8 cellular contexts compared by ENCODE assay signal in genomic region chr9:128127990-128128835, GRCh38. TPM values are rescaled to one million over a fixed set of nuclear protein-coding genes. Genes with fewer than 3 reads are reported as not detected.
DNase-seq lines count a peak whose midpoint lies in the region; ATAC-seq, FAIRE-seq and TF ChIP-seq lines count a peak whose summit lies in the region.

No MANE protein-coding gene starts in this region.

- H3K4me1 Mint-ChIP-seq in endodermal cell: peaks cover 13% of the 10 kb centered on the region

- H3K4me1 ChIP-seq in endodermal cell (ENCODE audit: control insufficient read depth, insufficient read depth, low read length) (no peaks in the 10 kb centered on the region), mesodermal cell (ENCODE audit: control insufficient read depth, insufficient read depth, low read length, poor library complexity, severe bottlenecking) (no peaks in the 10 kb centered on the region)

- peak; percentile 66 for ATAC-seq in GM21381 (IDR thresholded peaks at IDR 0.05; ENCODE audit: unreplicated experiment)

- TF ChIP-seq CTCF in endodermal cell (conservative IDR thresholded peaks at IDR 0.05): no peak

- H3K27ac ChIP-seq in endodermal cell (ENCODE audit: low read depth, low read length) (peak overlapping the region; percentile 90), mesodermal cell (ENCODE audit: low read depth, low read length, severe bottlenecking) (peak overlapping the region; percentile 77)

- DNase-seq in COLO668 (lab: John Stamatoyannopoulos, UW; ENCODE audit: unreplicated experiment): peak; percentile 89
- DNase-seq in HTR-8/SVneo (ENCODE audit: insufficient read length, low spot score): peak; percentile 64
- DNase-seq in NOMO-1 treated with dmso at 0.1 percent for 144 hours (lab: John Stamatoyannopoulos, UW; ENCODE audit: unreplicated experiment): peak; percentile 79
- peak; percentile 65 for DNase-seq in activated CD8-positive, alpha-beta memory T cell treated with anti-CD3 and anti-CD28 coated beads, Interleukin-2, amount 50 U/mL, for 1 hour (ENCODE audit: extremely low read depth)
- peak; percentile 94 for DNase-seq in endodermal cell
- peak; percentile 71 for DNase-seq in stimulated activated CD8-positive, alpha-beta memory T cell treated with anti-CD3 and anti-CD28 coated beads, Interleukin-15, amount 100 ng/mL, for 1 hour (ENCODE audit: low read depth)

- peak overlapping the region; percentile 91 for H3K4me3 Mint-ChIP-seq in endodermal cell

- no peak for FAIRE-seq in HTR-8/SVneo (lab: Jason Lieb, UNC)

- H3K9ac ChIP-seq in endodermal cell (ENCODE audit: extremely low read depth, low read length, poor library complexity, severe bottlenecking): peak overlapping the region; percentile 89

- 1 to 2% methylated on average over 38 to 81 of the region's 82 CpGs for WGBS in endodermal cell (ENCODE audit: insufficient coverage in 1 of 2, insufficient read length in 1 of 2), 2 experiments
- 1% methylated on average over 49 to 58 of the region's 82 CpGs for WGBS in mesodermal cell (ENCODE audit: insufficient coverage in 2 of 2), 2 experiments

- H3K9me3 ChIP-seq in endodermal cell (ENCODE audit: control insufficient read depth, low read length): peaks cover under 1% of the 10 kb centered on the region
- H3K9me3 ChIP-seq in mesodermal cell (ENCODE audit: control insufficient read depth, low read length): peaks cover 6% of the 10 kb centered on the region

- H3K9me3 Mint-ChIP-seq in endodermal cell: peaks cover 14% of the 10 kb centered on the region

- peaks cover 4% of the 10 kb centered on the region for H3K27me3 ChIP-seq in endodermal cell (ENCODE audit: control insufficient read depth, insufficient read depth, low read length, poor library complexity, severe bottlenecking)

- H3K27ac Mint-ChIP-seq in endodermal cell: peak overlapping the region; percentile 99

- peaks cover 17% of the 10 kb centered on the region for H3K36me3 Mint-ChIP-seq in endodermal cell (ENCODE audit: low read depth)

- H3K4me3 ChIP-seq in endodermal cell (ENCODE audit: low read length) (peak overlapping the region; percentile 95), mesodermal cell (ENCODE audit: extremely low read depth, insufficient read depth, low read length, poor library complexity, severe bottlenecking) (peak overlapping the region; percentile 87)

- H3K36me3 ChIP-seq in endodermal cell (ENCODE audit: control insufficient read depth, insufficient read depth, low read length): peaks cover 10% of the 10 kb centered on the region
- H3K36me3 ChIP-seq in mesodermal cell (ENCODE audit: control insufficient read depth, insufficient read depth, low read length): peaks cover 19% of the 10 kb centered on the region

- peaks cover 33% of the 10 kb centered on the region for H3K27me3 Mint-ChIP-seq in endodermal cell (ENCODE audit: insufficient read depth)

RNA-seq across cellular contexts. Expression of gene PTGES2, which starts 0.7 kb away (rescaled TPM):
- total RNA-seq in endodermal cell: 10 to 100 TPM; 73.5 to 84.5 TPM
- polyA plus RNA-seq in endodermal cell (2013, experiment 1 of 2): 36.7 TPM
- polyA plus RNA-seq in endodermal cell (2013, experiment 2 of 2): 33.1 TPM
- 36.7 TPM for polyA plus RNA-seq in mesodermal cell (2013, experiment 1 of 2)
- 30.0 TPM for polyA plus RNA-seq in mesodermal cell (2013, experiment 2 of 2)

RNA-seq across cellular contexts. Expression of gene LCN2, which starts 21.0 kb away (rescaled TPM):
- total RNA-seq in endodermal cell: not detected
- polyA plus RNA-seq in endodermal cell (2013, experiment 1 of 2): not detected
- not detected for polyA plus RNA-seq in endodermal cell (2013, experiment 2 of 2)
- not detected for polyA plus RNA-seq in mesodermal cell (2013, experiment 1 of 2)
- polyA plus RNA-seq in mesodermal cell (2013, experiment 2 of 2): not detected

RNA-seq across cellular contexts. Expression of gene BBLN, which starts 31.9 kb away (rescaled TPM):
- total RNA-seq in endodermal cell: 10 to 100 TPM; 65.7 to 82.1 TPM
- polyA plus RNA-seq in endodermal cell (2013, experiment 1 of 2): 105 TPM
- 99.0 TPM for polyA plus RNA-seq in endodermal cell (2013, experiment 2 of 2)
- 109 TPM for polyA plus RNA-seq in mesodermal cell (2013, experiment 1 of 2)
- polyA plus RNA-seq in mesodermal cell (2013, experiment 2 of 2): 84.8 TPM

Comparison
In these comparisons a context has a peak if more than half of its experiments do, and no peak if none do; other contexts are left out.
1. Peak in every context shown above with its lines: DNase-seq, ATAC-seq, H3K4me3 ChIP-seq and H3K27ac ChIP-seq.